9 cellular contexts compared by ENCODE assay signal in the genomic region with DNA sequence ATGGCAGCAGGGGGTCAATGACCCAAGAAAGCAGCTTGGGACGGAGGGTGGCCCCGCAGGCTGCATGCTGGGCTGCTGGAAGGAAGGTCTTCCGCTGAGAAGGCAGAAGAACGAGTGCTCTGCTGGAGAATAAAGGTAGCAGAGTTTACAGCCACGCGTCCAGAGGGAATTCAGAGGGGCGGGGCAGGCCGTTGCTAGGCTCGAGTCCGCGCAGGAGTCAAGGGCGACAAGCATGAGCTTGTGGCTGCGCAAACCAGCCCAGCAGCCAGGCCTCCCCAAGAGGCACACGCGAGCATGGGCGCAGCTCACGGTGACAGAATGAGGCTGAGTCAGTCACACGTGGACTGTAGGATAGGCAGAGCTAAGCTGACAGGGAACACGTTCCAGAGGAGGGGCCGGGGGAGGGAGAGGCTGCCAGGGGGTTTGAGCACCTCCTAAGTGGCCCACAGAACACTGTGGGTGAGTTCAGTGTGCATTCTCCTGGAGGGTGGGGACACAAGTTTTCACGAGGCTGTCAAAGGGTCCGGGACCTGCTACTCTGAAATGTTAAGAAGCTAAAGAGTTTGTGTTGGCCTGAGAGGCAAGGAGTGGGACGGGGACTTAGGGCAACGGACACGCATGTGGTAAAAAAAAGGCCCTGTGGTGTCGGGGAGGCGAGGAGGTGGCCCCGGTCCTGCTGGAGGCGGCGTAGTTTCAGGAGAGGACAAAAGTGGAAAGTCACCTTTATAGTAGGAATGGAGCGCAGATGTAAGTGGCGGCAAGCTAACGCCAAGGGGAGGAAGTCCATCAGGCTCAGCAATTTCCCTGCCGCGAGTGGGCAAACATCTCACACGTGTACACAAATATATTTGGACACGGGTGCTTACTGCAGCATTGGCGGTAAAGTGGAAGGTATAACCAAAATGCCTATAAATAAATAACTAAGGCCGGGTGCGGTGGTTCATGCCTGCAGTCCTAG. TPM values are rescaled to one million over a fixed set of nuclear protein-coding genes. Genes with fewer than 3 reads are reported as not detected.
DNase-seq lines count a peak whose midpoint lies in the region; ATAC-seq, FAIRE-seq and TF ChIP-seq lines count a peak whose summit lies in the region.
"Had no signal": no experiment of that assay in that cellular context is flagged by ENCODE, and none has a peak within 500 bp of the region (broad histone marks: within the 10 kb centered on the region; RNA-seq: fewer than 3 reads in every experiment).

No MANE protein-coding gene starts in this region.

- peak; percentile 91 for ATAC-seq in Right ventricle myocardium inferior

- H3K27me3 ChIP-seq in A673 (replicated peaks; ENCODE audit: insufficient read depth, low read depth, low read length, poor library complexity): no peaks in the 10 kb centered on the region
- peaks cover 15% of the 10 kb centered on the region for H3K27me3 ChIP-seq in HUES6 (ENCODE audit: control insufficient read depth, insufficient read depth, low read length)
- H3K27me3 ChIP-seq in osteoblast (ENCODE audit: insufficient read depth, low read length): no peaks in the 10 kb centered on the region

- no peaks in the 10 kb centered on the region for H3K9me2 ChIP-seq in OCI-LY7 (ENCODE audit: insufficient read depth, low read length)

- DNase-seq in A673 (ENCODE audit: low spot score) (peak; percentile 56), T1000 (lab: John Stamatoyannopoulos, UW) (peak; percentile 71), Right ventricle myocardium inferior (ENCODE audit: missing footprints) (peak; percentile 89), osteoblast (ENCODE audit: insufficient read length, low spot score, missing footprints) (peak; percentile 85), OCI-LY7 (ENCODE audit: low spot score) (no peak), SKM-1 treated with dmso at 0.1 percent for 144 hours (lab: John Stamatoyannopoulos, UW; ENCODE audit: unreplicated experiment) (no peak), GM12891 (ENCODE audit: insufficient read length, low spot score) (no peak)

- no peak for FAIRE-seq in GM12891 (lab: Jason Lieb, UNC)
- FAIRE-seq: G401.6 had no signal

- H3K36me3 ChIP-seq in A673 (ENCODE audit: insufficient read depth, low read length, poor library complexity, severe bottlenecking): no peaks in the 10 kb centered on the region
- no peaks in the 10 kb centered on the region for H3K36me3 ChIP-seq in HUES6 (ENCODE audit: control insufficient read depth, insufficient read depth, low read length)
- H3K36me3 ChIP-seq in osteoblast (ENCODE audit: insufficient read depth, low read length): no peaks in the 10 kb centered on the region
- no peaks in the 10 kb centered on the region for H3K36me3 ChIP-seq in OCI-LY7 (ENCODE audit: insufficient read depth, low read length)

- H2AFZ ChIP-seq in osteoblast (ENCODE audit: low read length) (peak overlapping the region; percentile 79), OCI-LY7 (ENCODE audit: low read length) (no peak overlapping the region)

- POLR2A ChIA-PET in A673 (lab: Charles Lee; ENCODE audit: low non-redundant PET) (no interaction called here), OCI-LY7 (lab: Charles Lee) (no interaction called here)

- H3K4me1 ChIP-seq in A673 (ENCODE audit: insufficient read depth, low read length, poor library complexity, severe bottlenecking): peaks cover 23% of the 10 kb centered on the region
- H3K4me1 ChIP-seq in HUES6 (ENCODE audit: control insufficient read depth, insufficient read depth, low read length): peaks cover 16% of the 10 kb centered on the region
- peaks cover 33% of the 10 kb centered on the region for H3K4me1 ChIP-seq in osteoblast (ENCODE audit: insufficient read depth, low read length)
- H3K4me1 ChIP-seq in OCI-LY7 (ENCODE audit: insufficient read depth, low read length, poor library complexity, severe bottlenecking): peaks cover 10% of the 10 kb centered on the region

- H3K79me2 ChIP-seq in osteoblast (ENCODE audit: insufficient read depth, low read length) (no peaks in the 10 kb centered on the region), OCI-LY7 (ENCODE audit: insufficient read depth, low read depth, low read length) (no peaks in the 10 kb centered on the region)

- intact Hi-C loops in A673 (cut with micrococcal nuclease; ENCODE audit: unreplicated experiment) (no loop called here), Right ventricle myocardium inferior (cut with DNase I) (loop anchor here (1.0 kb wide), 1 partner anchor 26 kb away; no protein-coding TSS in a partner anchor), OCI-LY7 (cut with micrococcal nuclease; ENCODE audit: unreplicated experiment) (no loop called here)

- H3K4me2 ChIP-seq in osteoblast (ENCODE audit: insufficient read depth, low read length) (peak overlapping the region; percentile 83), OCI-LY7 (ENCODE audit: low read length) (no peak overlapping the region)

- H3K4me3 ChIP-seq in A673 (ENCODE audit: low read depth, low read length, poor library complexity, severe bottlenecking): no peak overlapping the region
- peak overlapping the region; percentile 43 for H3K4me3 ChIP-seq in HUES6 (ENCODE audit: low read depth, low read length)
- H3K4me3 ChIP-seq in osteoblast (ENCODE audit: insufficient read depth, low read length): peak overlapping the region; percentile 61
- no peak overlapping the region for H3K4me3 ChIP-seq in OCI-LY7 (ENCODE audit: low read depth, low read length, poor library complexity, severe bottlenecking)

- H3K9me3 ChIP-seq in A673 (ENCODE audit: low read depth, low read length, poor library complexity, severe bottlenecking) (no peaks in the 10 kb centered on the region), HUES6 (ENCODE audit: control insufficient read depth, insufficient read depth, low read depth, low read length) (0 out of 2 replicates have a peak, but pooled peaks cover 4% of the 10 kb centered on the region), osteoblast (ENCODE audit: low read depth, low read length) (no peaks in the 10 kb centered on the region), OCI-LY7 (ENCODE audit: low read length) (no peaks in the 10 kb centered on the region)

- no peaks in the 10 kb centered on the region for H4K20me1 ChIP-seq in osteoblast (ENCODE audit: insufficient read depth, low read length)
- H4K20me1 ChIP-seq in OCI-LY7 (ENCODE audit: insufficient read depth, low read length): no peaks in the 10 kb centered on the region

- CTCF ChIA-PET in A673 (lab: Charles Lee): interaction anchor here (0.6 kb wide), 1 partner anchor 105 kb away, joined by 5 read pairs; no protein-coding TSS in a partner anchor
- CTCF ChIA-PET in OCI-LY7 (lab: Charles Lee; ENCODE audit: unreplicated experiment): interaction anchor here (0.6 kb wide), 1 partner anchor 35 kb away, joined by 8 read pairs; no protein-coding TSS in a partner anchor

- H3K9ac ChIP-seq in HUES6 (ENCODE audit: low read length): no peak overlapping the region

- BruUV-seq in A673 (replicated peaks; lab: Mats Ljungman, UMichigan) (no TSS peak), OCI-LY7 (replicated peaks; lab: Mats Ljungman, UMichigan) (no TSS peak)

- H3K27ac ChIP-seq in A673 (ENCODE audit: low read depth, low read length, poor library complexity, severe bottlenecking) (peak overlapping the region; percentile 31), HUES6 (ENCODE audit: low read depth, low read length) (no peak overlapping the region), osteoblast (ENCODE audit: low read depth, low read length) (peak overlapping the region; percentile 89), OCI-LY7 (ENCODE audit: low read depth, low read length, poor library complexity, severe bottlenecking) (no peak overlapping the region)

- TF ChIP-seq CTCF in A673 (conservative IDR thresholded peaks at IDR 0.05; ENCODE audit: low read depth, low read length) (no peak), osteoblast (IDR thresholded peaks at IDR 0.05; ENCODE audit: extremely low read depth, low read depth, low read length) (no peak), OCI-LY7 (conservative IDR thresholded peaks at IDR 0.05; ENCODE audit: low read length) (no peak)

- TF ChIP-seq POLR2A in GM12891 (IDR thresholded peaks at IDR 0.05; ENCODE audit: low read depth, low read length): no peak

TF ChIP-seq in GM12891, 5 proteins besides CTCF, POLR2A, EP300 and RAD21:
- TF ChIP-seq POU2F2 (IDR thresholded peaks at IDR 0.05; ENCODE audit: low read depth, low read length) (no peak), POLR2AphosphoS5 (IDR thresholded peaks at IDR 0.05; ENCODE audit: low read depth, low read length) (no peak), PAX5 (IDR thresholded peaks at IDR 0.05; ENCODE audit: insufficient read depth, low read length, severe bottlenecking) (no peak), SPI1 (IDR thresholded peaks at IDR 0.05; ENCODE audit: low read depth, low read length) (no peak), TAF1 (IDR thresholded peaks at IDR 0.05; ENCODE audit: low read depth, low read length) (no peak)
TF ChIP-seq in GM12891: peak in this region for 0.

RNA-seq across cellular contexts. Expression of a gene that starts 17.7 kb away (rescaled TPM):
- total RNA-seq in A673 (2021) (11.7 and 11.8 TPM in 2 replicates), Right ventricle myocardium inferior (5.4 TPM), osteoblast (3.8 and 6.2 TPM in 2 replicates), OCI-LY7 (2022) (11.0 and 12.1 TPM in 2 replicates)
- total RNA-seq in OCI-LY7 (2014; rRNA removed; shearing (Covaris generic)): 11.8 and 13.7 TPM in 2 replicates
- polyA plus RNA-seq in GM12891 (2012; ENCODE audit: low read depth, missing spikeins): 1.8 TPM

RNA-seq across cellular contexts. Expression of a gene that starts 42.9 kb away (rescaled TPM):
- total RNA-seq in A673 (2021) (not detected in 2 replicates), Right ventricle myocardium inferior (not detected), osteoblast (not detected in 2 replicates), OCI-LY7 (2022) (not detected in 2 replicates)
- total RNA-seq in OCI-LY7 (2014; rRNA removed; shearing (Covaris generic)): not detected in 2 replicates
- 0.09 TPM for polyA plus RNA-seq in GM12891 (2012; ENCODE audit: low read depth, missing spikeins)

Comparison
In these comparisons a context has a peak if more than half of its experiments do, and no peak if none do; other contexts are left out.
1. DNase-seq: peak in A673 (single experiment), T1000 (single experiment), Right ventricle myocardium inferior (single experiment) and osteoblast (single experiment); none in OCI-LY7 (single experiment), SKM-1 treated with dmso at 0.1 percent for 144 hours (single experiment) and GM12891 (single experiment).
2. H3K27ac ChIP-seq: peak in A673 (single experiment) and osteoblast (single experiment); none in HUES6 (single experiment) and OCI-LY7 (single experiment).
3. H3K4me3 ChIP-seq: peak in HUES6 (single experiment) and osteoblast (single experiment); none in A673 (single experiment) and OCI-LY7 (single experiment).